Comparison of ENCODE assay signal across 23 cellular contexts in genomic region chr6:3190779-3191178, GRCh38.
"Had no signal": no experiment of that assay in that cellular context is flagged by ENCODE, and none has a peak within 500 bp of the region (broad histone marks: within the 10 kb centered on the region; RNA-seq: fewer than 3 reads in every experiment).

No MANE protein-coding gene starts in this region.

- H3K4me2 ChIP-seq: hepatocyte had no signal

- H3K79me2 ChIP-seq: hepatocyte had no signal

- H3K9me3 Mint-ChIP-seq: immature natural killer cell had no signal

- H3K4me1 ChIP-seq: foreskin keratinocyte, lower lobe of right lung had no signal

- H3K27me3 ChIP-seq: dorsolateral prefrontal cortex, gastroesophageal sphincter, heart left ventricle, hepatocyte had no signal

- H3K27ac ChIP-seq: coronary artery, dorsolateral prefrontal cortex, esophagus muscularis mucosa, foreskin keratinocyte, gastroesophageal sphincter, heart left ventricle, hepatocyte, left ventricle myocardium inferior, lower lobe of right lung had no signal

- H3K4me3 ChIP-seq: coronary artery, dorsolateral prefrontal cortex, esophagus muscularis mucosa, gastroesophageal sphincter, heart left ventricle, hepatocyte, left ventricle myocardium inferior, lower lobe of right lung, mucosa of descending colon had no signal

- H3K9me3 ChIP-seq: esophagus muscularis mucosa, gastroesophageal sphincter, heart left ventricle, left ventricle myocardium inferior, lower lobe of right lung, mucosa of descending colon had no signal

- H3K4me1 Mint-ChIP-seq: immature natural killer cell, mesothelial cell of epicardium had no signal

- H3K27ac Mint-ChIP-seq: immature natural killer cell, mesothelial cell of epicardium had no signal

- H3K36me3 Mint-ChIP-seq: immature natural killer cell, mesothelial cell of epicardium had no signal

- DNase-seq: dermis blood vessel endothelial cell; dorsolateral prefrontal cortex; effector CD4-positive, alpha-beta T cell; effector memory CD4-positive, alpha-beta T cell; foreskin keratinocyte; heart left ventricle; hypothalamus; immature natural killer cell; islet precursor cell; kidney; kidney glomerular epithelial cell; left colon; left ventricle myocardium inferior; lower lobe of right lung; mesenchymal stem cell; mucosa of descending colon had no signal

- H3K4me3 Mint-ChIP-seq: immature natural killer cell, mesothelial cell of epicardium had no signal

- H2AFZ ChIP-seq: hepatocyte had no signal

- FAIRE-seq: endothelial cell of umbilical vein had no signal

- H3K36me3 ChIP-seq: esophagus muscularis mucosa, gastroesophageal sphincter, heart left ventricle, left ventricle myocardium inferior, lower lobe of right lung had no signal

- ATAC-seq: foreskin keratinocyte, gastroesophageal sphincter, heart left ventricle, left colon, left lobe of liver, lower lobe of right lung, mucosa of descending colon had no signal
